In genomic region chr3:61356678-61357077, GRCh38 we compare ENCODE assay signal across 28 cellular contexts.
"Had no signal": no experiment of that assay in that cellular context is flagged by ENCODE, and none has a peak within 500 bp of the region (broad histone marks: within the 10 kb centered on the region; RNA-seq: fewer than 3 reads in every experiment).

No MANE protein-coding gene starts in this region.

- H3K9me3 Mint-ChIP-seq: activated CD4-positive, alpha-beta memory T cell treated with anti-CD3 and anti-CD28 coated beads, Interleukin-2, amount 10 ng/mL, durations not matched to agents 7 days and 5 days; activated CD4-positive, alpha-beta T cell treated with anti-CD3 and anti-CD28 coated beads, Interleukin-2, amount 10 ng/mL, durations not matched to agents 24 days and 14 days; activated T-cell treated with anti-CD3 and anti-CD28 coated beads, Interleukin-2, amount 50 U/mL, for 4 hours; central memory CD8-positive, alpha-beta T cell; dendritic cell treated with granulocyte-macrophage colony-stimulating factor and Interleukin-4, amounts not matched to agents 40 ng/mL and 50 ng/mL, for 4 days; endodermal cell had no signal

- H3K36me3 ChIP-seq: brain microvascular endothelial cell, gastroesophageal sphincter, heart right ventricle had no signal

- ATAC-seq: activated CD4-positive, alpha-beta T cell treated with anti-CD3 and anti-CD28 coated beads for 36 hours; activated T-cell treated with anti-CD3 and anti-CD28 coated beads, Interleukin-2, amount 50 U/mL, for 4 hours; activated T-helper 17 cell treated with anti-CD3 and anti-CD28 coated beads, Interleukin-2, amount 50 U/mL, for 72 hours; esophagus mucosa; foreskin keratinocyte; gastroesophageal sphincter; heart right ventricle had no signal

- H3K36me3 Mint-ChIP-seq: activated naive CD8-positive, alpha-beta T cell had no signal

- DNase-seq: activated CD4-positive, alpha-beta memory T cell treated with anti-CD3 and anti-CD28 coated beads, Interleukin-2, amount 10 ng/mL, durations not matched to agents 7 days and 5 days; activated CD4-positive, alpha-beta T cell treated with anti-CD3 and anti-CD28 coated beads for 36 hours; activated CD4-positive, alpha-beta T cell treated with anti-CD3 and anti-CD28 coated beads, Interleukin-2, amount 10 ng/mL, durations not matched to agents 24 days and 14 days; activated CD4-positive, CD25-positive, alpha-beta regulatory T cell; activated CD4-positive, CD25-positive, alpha-beta regulatory T cell treated with anti-CD3 and anti-CD28 coated beads, Interleukin-2, amount 50 U/mL, for 72 hours; activated CD8-positive, alpha-beta memory T cell treated with anti-CD3 and anti-CD28 coated beads for 24 hours; activated effector memory CD4-positive, alpha-beta T cell treated with Interleukin-2 at 50 U/mL for 16 hours; activated gamma-delta T cell treated with Interleukin-2 at 50 U/mL for 16 hours; activated naive CD4-positive, alpha-beta T cell treated with anti-CD3 and anti-CD28 coated beads, Interleukin-2, amount 50 U/mL, for 16 hours; activated naive CD4-positive, alpha-beta T cell treated with Interleukin-2 at 50 U/mL for 16 hours; activated T-cell treated with anti-CD3 and anti-CD28 coated beads, Interleukin-2, amount 50 U/mL, for 4 hours; amniotic stem cell; anterior cingulate cortex; brain microvascular endothelial cell; dorsolateral prefrontal cortex; effector memory CD4-positive, alpha-beta T cell; endodermal cell; foreskin keratinocyte; heart right ventricle; T-helper 2 cell had no signal

- H3K4me3 ChIP-seq: coronary artery, gastroesophageal sphincter, heart right ventricle, hepatocyte had no signal

- H3K9me3 ChIP-seq: gastroesophageal sphincter had no signal

- H3K4me1 ChIP-seq: foreskin keratinocyte had no signal

- H3K27me3 Mint-ChIP-seq: activated CD4-positive, alpha-beta memory T cell treated with anti-CD3 and anti-CD28 coated beads, Interleukin-2, amount 10 ng/mL, durations not matched to agents 7 days and 5 days had no signal

- H3K27ac Mint-ChIP-seq: activated CD4-positive, alpha-beta memory T cell treated with anti-CD3 and anti-CD28 coated beads, Interleukin-2, amount 10 ng/mL, durations not matched to agents 7 days and 5 days; activated CD4-positive, alpha-beta T cell treated with anti-CD3 and anti-CD28 coated beads for 36 hours; activated CD4-positive, alpha-beta T cell treated with anti-CD3 and anti-CD28 coated beads, Interleukin-2, amount 10 ng/mL, durations not matched to agents 24 days and 14 days; activated naive CD8-positive, alpha-beta T cell; activated T-helper 17 cell treated with anti-CD3 and anti-CD28 coated beads, Interleukin-2, amount 50 U/mL, for 72 hours; dendritic cell treated with granulocyte-macrophage colony-stimulating factor and Interleukin-4, amounts not matched to agents 40 ng/mL and 50 ng/mL, for 4 days; endodermal cell had no signal

- H3K27me3 ChIP-seq: brain microvascular endothelial cell, dorsolateral prefrontal cortex, foreskin keratinocyte, gastroesophageal sphincter, heart right ventricle, hepatocyte had no signal

- H3K4me1 Mint-ChIP-seq: activated CD4-positive, alpha-beta memory T cell treated with anti-CD3 and anti-CD28 coated beads, Interleukin-2, amount 10 ng/mL, durations not matched to agents 7 days and 5 days; activated CD4-positive, alpha-beta T cell treated with anti-CD3 and anti-CD28 coated beads for 36 hours; activated CD4-positive, alpha-beta T cell treated with anti-CD3 and anti-CD28 coated beads, Interleukin-2, amount 10 ng/mL, durations not matched to agents 24 days and 14 days; activated T-helper 17 cell treated with anti-CD3 and anti-CD28 coated beads, Interleukin-2, amount 50 U/mL, for 72 hours; central memory CD8-positive, alpha-beta T cell; endodermal cell had no signal

- H3K27ac ChIP-seq: brain microvascular endothelial cell, coronary artery, dorsolateral prefrontal cortex, foreskin keratinocyte, gastroesophageal sphincter, heart right ventricle, hepatocyte had no signal

- H3K4me3 Mint-ChIP-seq: activated CD4-positive, alpha-beta memory T cell treated with anti-CD3 and anti-CD28 coated beads, Interleukin-2, amount 10 ng/mL, durations not matched to agents 7 days and 5 days; activated CD4-positive, alpha-beta T cell treated with anti-CD3 and anti-CD28 coated beads for 36 hours; activated CD4-positive, alpha-beta T cell treated with anti-CD3 and anti-CD28 coated beads, Interleukin-2, amount 10 ng/mL, durations not matched to agents 24 days and 14 days; activated naive CD8-positive, alpha-beta T cell; activated T-cell treated with anti-CD3 and anti-CD28 coated beads, Interleukin-2, amount 50 U/mL, for 4 hours; activated T-helper 17 cell treated with anti-CD3 and anti-CD28 coated beads, Interleukin-2, amount 50 U/mL, for 72 hours; central memory CD8-positive, alpha-beta T cell; dendritic cell treated with granulocyte-macrophage colony-stimulating factor and Interleukin-4, amounts not matched to agents 40 ng/mL and 50 ng/mL, for 4 days; endodermal cell had no signal
